ENCODE assay signal across 26 cellular contexts in the genomic region with DNA sequence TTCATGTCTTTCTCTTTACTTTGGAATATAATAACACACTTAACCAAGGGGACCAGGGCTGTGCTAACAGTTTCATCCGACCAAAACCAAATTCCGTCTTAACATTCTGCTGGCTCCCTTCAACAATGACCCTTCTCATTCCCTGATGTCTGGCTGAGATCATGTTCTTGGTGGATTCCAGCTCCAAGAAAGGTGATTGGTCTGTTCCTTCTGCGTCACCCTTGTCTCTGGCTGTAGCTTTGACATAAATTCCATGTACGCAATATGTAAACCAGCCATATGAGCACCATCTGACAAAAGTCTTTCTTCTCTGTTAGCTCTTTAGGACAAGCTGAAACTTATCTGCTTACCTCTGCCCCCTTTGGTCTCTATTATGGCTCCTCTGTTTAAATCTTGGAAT.
"Had no signal": no experiment of that assay in that cellular context is flagged by ENCODE, and none has a peak within 500 bp of the region (broad histone marks: within the 10 kb centered on the region; RNA-seq: fewer than 3 reads in every experiment).

No MANE protein-coding gene starts in this region.

- H3K27me3 Mint-ChIP-seq: memory B cell; stimulated activated naive B cell treated with anti-CD40 and anti-IgM and Interleukin-4, amounts not matched to agents 10 μg/mL and 1 μg/mL and 100 μg/mL, for 72 hours had no signal

- H3K4me3 ChIP-seq: heart right ventricle, hepatocyte, left ventricle myocardium inferior, lung, neural progenitor cell, psoas muscle, right lobe of liver, smooth muscle cell, stomach, suprapubic skin, thoracic aorta, tibial artery, upper lobe of right lung had no signal

- H3K9me3 Mint-ChIP-seq: memory B cell; natural killer cell; nephron progenitor cell; neural progenitor cell; stimulated activated naive B cell treated with anti-CD40 and anti-IgM and Interleukin-4, amounts not matched to agents 10 μg/mL and 1 μg/mL and 100 μg/mL, for 72 hours had no signal

- H3K4me1 ChIP-seq: parathyroid adenoma, psoas muscle had no signal

- H3K4me1 Mint-ChIP-seq: neural progenitor cell had no signal

- H3K27me3 ChIP-seq: hepatocyte, neural progenitor cell, neutrophil, right lobe of liver, stomach, suprapubic skin, tibial artery, upper lobe of right lung had no signal

- H3K36me3 ChIP-seq: heart right ventricle, left ventricle myocardium inferior, neural progenitor cell, neutrophil, right lobe of liver, stomach, suprapubic skin, thoracic aorta, tibial artery, upper lobe of right lung had no signal

- H3K27ac Mint-ChIP-seq: natural killer cell, nephron progenitor cell, neural progenitor cell had no signal

- H3K4me3 Mint-ChIP-seq: memory B cell; natural killer cell; nephron progenitor cell; neural progenitor cell; stimulated activated naive B cell treated with anti-CD40 and anti-IgM and Interleukin-4, amounts not matched to agents 10 μg/mL and 1 μg/mL and 100 μg/mL, for 72 hours had no signal

- DNase-seq: heart right ventricle; islet precursor cell; left ventricle myocardium inferior; natural killer cell; nephron progenitor cell; occipital lobe; psoas muscle; right lobe of liver; stimulated activated CD4-positive, alpha-beta T cell treated with anti-CD3 and anti-CD28 coated beads, Interleukin-1b, Interleukin-23, amount 100 ng/mL, for 48 hours; stimulated activated CD4-positive, alpha-beta T cell treated with anti-CD3 and anti-CD28 coated beads, Interleukin-2, amount 100 ng/mL, for 48 hours; stimulated activated CD4-positive, alpha-beta T cell treated with anti-CD3 and anti-CD28 coated beads, Interleukin-4, amount 100 ng/mL, for 4 hours; stimulated activated CD8-positive, alpha-beta memory T cell treated with anti-CD3 and anti-CD28 coated beads, Interleukin-4, amount 100 ng/mL, for 48 hours; stimulated activated naive B cell treated with anti-CD40 and anti-IgM and Interleukin-4, amounts not matched to agents 10 μg/mL and 1 μg/mL and 100 μg/mL, for 72 hours; stimulated activated naive CD8-positive, alpha-beta T cell treated with anti-CD3 and anti-CD28 coated beads, Interleukin-15, Interleukin-2, amounts not matched to agents 100 U/mL and 50 U/mL, for 24 hours; stomach; tibial artery; upper lobe of right lung had no signal

- H3K9me3 ChIP-seq: heart right ventricle, left ventricle myocardium inferior, neutrophil, psoas muscle, right lobe of liver, stomach, suprapubic skin, thoracic aorta, tibial artery, upper lobe of right lung had no signal

- H3K36me3 Mint-ChIP-seq: memory B cell; natural killer cell; neural progenitor cell; stimulated activated naive B cell treated with anti-CD40 and anti-IgM and Interleukin-4, amounts not matched to agents 10 μg/mL and 1 μg/mL and 100 μg/mL, for 72 hours had no signal

- ATAC-seq: heart right ventricle; natural killer cell; psoas muscle; right lobe of liver; stimulated activated naive B cell treated with anti-CD40 and anti-IgM and Interleukin-4, amounts not matched to agents 10 μg/mL and 1 μg/mL and 100 μg/mL, for 72 hours; stimulated activated naive CD8-positive, alpha-beta T cell treated with anti-CD3 and anti-CD28 coated beads, Interleukin-15, Interleukin-2, amounts not matched to agents 100 U/mL and 50 U/mL, for 24 hours; upper lobe of right lung had no signal

- H3K27ac ChIP-seq: heart right ventricle, hepatocyte, left ventricle myocardium inferior, neural progenitor cell, neutrophil, parathyroid adenoma, psoas muscle, right lobe of liver, stomach, suprapubic skin, thoracic aorta, tibial artery, upper lobe of right lung had no signal
